24 cellular contexts compared by ENCODE assay signal in the genomic region with DNA sequence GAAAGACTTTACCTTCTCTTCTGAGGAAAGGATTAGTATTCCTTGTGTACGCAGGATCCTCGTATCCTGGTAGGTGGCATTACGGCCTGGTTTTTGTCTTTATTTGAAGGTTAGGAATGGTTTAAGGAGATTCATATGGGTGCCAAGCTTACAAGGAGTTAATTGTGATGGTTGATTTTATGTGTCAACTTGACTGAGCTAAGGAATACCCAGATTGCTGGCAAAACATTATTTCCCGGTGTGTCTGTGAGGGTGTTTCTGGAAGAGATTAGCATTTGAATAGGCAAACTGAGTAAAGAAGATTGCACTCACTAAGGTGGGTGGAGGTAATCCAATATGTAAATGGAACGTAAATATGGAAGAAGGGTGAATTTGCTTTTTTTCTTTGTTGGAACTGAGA. TPM values are rescaled to one million over a fixed set of nuclear protein-coding genes. Genes with fewer than 3 reads are reported as not detected.
"Had no signal": no experiment of that assay in that cellular context is flagged by ENCODE, and none has a peak within 500 bp of the region (broad histone marks: within the 10 kb centered on the region; RNA-seq: fewer than 3 reads in every experiment).

No MANE protein-coding gene starts in this region.

- H3K36me3 Mint-ChIP-seq: activated CD8-positive, alpha-beta memory T cell treated with anti-CD3 and anti-CD28 coated beads, Interleukin-2, amount 10 ng/mL, durations not matched to agents 7 days and 5 days; activated naive CD4-positive, alpha-beta T cell treated with anti-CD3 and anti-CD28 coated beads, Interleukin-2, amount 50 U/mL, for 72 hours; immature natural killer cell had no signal

- H3K4me3 Mint-ChIP-seq: activated CD4-positive, alpha-beta T cell treated with anti-CD3 and anti-CD28 coated beads for 36 hours; activated CD8-positive, alpha-beta memory T cell treated with anti-CD3 and anti-CD28 coated beads, Interleukin-2, amount 10 ng/mL, durations not matched to agents 7 days and 5 days; activated CD8-positive, alpha-beta T cell treated with anti-CD3 and anti-CD28 coated beads, Interleukin-2, amount 10 ng/mL, durations not matched to agents 7 days and 5 days; activated T-cell treated with anti-CD3 and anti-CD28 coated beads, Interleukin-2, amount 50 U/mL, for 72 hours; immature natural killer cell; naive thymus-derived CD8-positive, alpha-beta T cell; neural crest cell; T-helper 2 cell treated with Interferon-gamma antibody and Interleukin-4, amounts not matched to agents 5 μg/mL and 100 μg/mL, for 36 hours had no signal

- H3K9me3 Mint-ChIP-seq: activated naive CD4-positive, alpha-beta T cell treated with anti-CD3 and anti-CD28 coated beads, Interleukin-2, amount 50 U/mL, for 72 hours; activated T-cell treated with anti-CD3 and anti-CD28 coated beads, Interleukin-2, amount 50 U/mL, for 72 hours; naive thymus-derived CD8-positive, alpha-beta T cell; T-helper 2 cell treated with Interferon-gamma antibody and Interleukin-4, amounts not matched to agents 5 μg/mL and 100 μg/mL, for 36 hours had no signal

- H3K27ac ChIP-seq: transverse colon, uterus had no signal

- H3K4me1 Mint-ChIP-seq: activated CD8-positive, alpha-beta memory T cell treated with anti-CD3 and anti-CD28 coated beads, Interleukin-2, amount 10 ng/mL, durations not matched to agents 7 days and 5 days; immature natural killer cell; naive thymus-derived CD8-positive, alpha-beta T cell; neural crest cell had no signal

- H3K27ac Mint-ChIP-seq: activated CD4-positive, alpha-beta T cell treated with anti-CD3 and anti-CD28 coated beads for 36 hours; activated CD8-positive, alpha-beta memory T cell treated with anti-CD3 and anti-CD28 coated beads, Interleukin-2, amount 10 ng/mL, durations not matched to agents 7 days and 5 days; activated CD8-positive, alpha-beta T cell treated with anti-CD3 and anti-CD28 coated beads, Interleukin-2, amount 10 ng/mL, durations not matched to agents 7 days and 5 days; activated naive CD4-positive, alpha-beta T cell treated with anti-CD3 and anti-CD28 coated beads, Interleukin-2, amount 50 U/mL, for 72 hours; activated T-cell treated with anti-CD3 and anti-CD28 coated beads, Interleukin-2, amount 50 U/mL, for 72 hours; immature natural killer cell; naive thymus-derived CD8-positive, alpha-beta T cell; T-helper 2 cell treated with Interferon-gamma antibody and Interleukin-4, amounts not matched to agents 5 μg/mL and 100 μg/mL, for 36 hours had no signal

- H3K4me3 ChIP-seq: body of pancreas, transverse colon, uterus had no signal

- H3K27me3 ChIP-seq: body of pancreas, transverse colon, uterus had no signal

- H3K36me3 ChIP-seq: transverse colon, uterus had no signal

- DNase-seq: activated CD4-positive, alpha-beta T cell treated with anti-CD3 and anti-CD28 coated beads for 36 hours; activated CD4-positive, CD25-positive, alpha-beta regulatory T cell; activated CD8-positive, alpha-beta memory T cell treated with anti-CD3 and anti-CD28 coated beads, Interleukin-2, amount 10 ng/mL, durations not matched to agents 7 days and 5 days; activated CD8-positive, alpha-beta T cell treated with anti-CD3 and anti-CD28 coated beads, Interleukin-2, amount 10 ng/mL, durations not matched to agents 7 days and 5 days; activated naive CD4-positive, alpha-beta T cell; activated T-cell treated with anti-CD3 and anti-CD28 coated beads, Interleukin-2, amount 50 U/mL, for 72 hours; body of pancreas; dermis blood vessel endothelial cell; effector CD4-positive, alpha-beta T cell; head of caudate nucleus; hypothalamus; immature natural killer cell; midbrain; naive thymus-derived CD8-positive, alpha-beta T cell; nucleus accumbens; posterior cingulate gyrus; right cardiac atrium; stimulated activated CD4-positive, alpha-beta T cell treated with anti-CD3 and anti-CD28 coated beads, Interleukin-2, amount 100 ng/mL, for 48 hours; stimulated activated naive CD4-positive, alpha-beta T cell treated with Interleukin-2 at 50 U/mL for 16 hours; transverse colon; uterus had no signal

- H3K4me1 ChIP-seq: uterus had no signal

- H3K9me3 ChIP-seq: body of pancreas, transverse colon, uterus had no signal

- ATAC-seq: activated CD4-positive, alpha-beta T cell treated with anti-CD3 and anti-CD28 coated beads for 36 hours; activated CD8-positive, alpha-beta memory T cell treated with anti-CD3 and anti-CD28 coated beads, Interleukin-2, amount 10 ng/mL, durations not matched to agents 7 days and 5 days; activated CD8-positive, alpha-beta T cell treated with anti-CD3 and anti-CD28 coated beads, Interleukin-2, amount 10 ng/mL, durations not matched to agents 7 days and 5 days; activated naive CD4-positive, alpha-beta T cell treated with anti-CD3 and anti-CD28 coated beads, Interleukin-2, amount 50 U/mL, for 72 hours; activated T-cell treated with anti-CD3 and anti-CD28 coated beads, Interleukin-2, amount 50 U/mL, for 72 hours; body of pancreas; naive thymus-derived CD8-positive, alpha-beta T cell; right cardiac atrium had no signal

RNA-seq across cellular contexts. Expression of a gene that starts 44.4 kb away (rescaled TPM):
- total RNA-seq: activated CD4-positive, alpha-beta T cell treated with anti-CD3 and anti-CD28 coated beads for 36 hours; activated T-cell treated with anti-CD3 and anti-CD28 coated beads, Interleukin-2, amount 50 U/mL, for 72 hours; naive thymus-derived CD8-positive, alpha-beta T cell; neural crest cell had no signal
- polyA plus RNA-seq: immature natural killer cell; naive thymus-derived CD8-positive, alpha-beta T cell had no signal
